10 cellular contexts compared by ENCODE assay signal in the genomic region with DNA sequence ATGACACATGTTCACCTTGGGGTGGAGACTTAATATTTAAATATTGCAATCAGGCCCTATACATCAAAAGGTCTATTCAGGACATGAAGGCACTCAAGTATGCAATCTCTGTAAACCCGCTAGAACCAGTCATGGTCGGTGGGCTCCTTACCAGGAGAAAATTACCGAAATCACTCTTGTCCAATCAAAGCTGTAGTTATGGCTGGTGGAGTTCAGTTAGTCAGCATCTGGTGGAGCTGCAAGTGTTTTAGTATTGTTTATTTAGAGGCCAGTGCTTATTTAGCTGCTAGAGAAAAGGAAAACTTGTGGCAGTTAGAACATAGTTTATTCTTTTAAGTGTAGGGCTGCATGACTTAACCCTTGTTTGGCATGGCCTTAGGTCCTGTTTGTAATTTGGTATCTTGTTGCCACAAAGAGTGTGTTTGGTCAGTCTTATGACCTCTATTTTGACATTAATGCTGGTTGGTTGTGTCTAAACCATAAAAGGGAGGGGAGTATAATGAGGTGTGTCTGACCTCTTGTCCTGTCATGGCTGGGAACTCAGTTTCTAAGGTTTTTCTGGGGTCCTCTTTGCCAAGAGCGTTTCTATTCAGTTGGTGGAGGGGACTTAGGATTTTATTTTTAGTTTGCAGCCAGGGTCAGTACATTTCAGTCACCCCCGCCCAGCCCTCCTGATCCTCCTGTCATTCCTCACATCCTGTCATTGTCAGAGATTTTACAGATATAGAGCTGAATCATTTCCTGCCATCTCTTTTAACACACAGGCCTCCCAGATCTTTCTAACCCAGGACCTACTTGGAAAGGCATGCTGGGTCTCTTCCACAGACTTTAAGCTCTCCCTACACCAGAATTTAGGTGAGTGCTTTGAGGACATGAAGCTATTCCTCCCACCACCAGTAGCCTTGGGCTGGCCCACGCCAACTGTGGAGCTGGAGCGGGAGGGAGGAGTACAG.
A peak's percentile ranks its signal among the peaks of the same experiment; 100 is the strongest.
DNase-seq lines count a peak whose midpoint lies in the region; ATAC-seq, FAIRE-seq and TF ChIP-seq lines count a peak whose summit lies in the region.
"Had no signal": no experiment of that assay in that cellular context is flagged by ENCODE, and none has a peak within 500 bp of the region (broad histone marks: within the 10 kb centered on the region; RNA-seq: fewer than 3 reads in every experiment).

No MANE protein-coding gene starts in this region.

- intact Hi-C loops in GM12878 (cut with micrococcal nuclease; ENCODE audit: unreplicated experiment) = no loop called here
- intact Hi-C loops in naive thymus-derived CD4-positive, alpha-beta T cell (cut with micrococcal nuclease) = loop anchor here in 1 of 2 donors (5.0 kb wide), 1 partner anchor 280 kb away; a partner anchor contains a TSS

- peak; percentile 61 for ATAC-seq in GM12878
- no peak for ATAC-seq in naive thymus-derived CD4-positive, alpha-beta T cell
- ATAC-seq in GM21529 (IDR thresholded peaks at IDR 0.05; ENCODE audit: unreplicated experiment) = no peak
- ATAC-seq in HG02642 (IDR thresholded peaks at IDR 0.05; ENCODE audit: poor library complexity, unreplicated experiment) = no peak

- peak; percentile 22 for DNase-seq in DMS53 (lab: John Stamatoyannopoulos, UW)
- no peak for DNase-seq in DMS53 treated with DMSO at 0.1 percent for 48 hours (lab: John Stamatoyannopoulos, UW; ENCODE audit: unreplicated experiment)
- DNase-seq in KBM-7 = peak; percentile 66
- no peak for DNase-seq in GM12878 (ENCODE audit: low read depth, low spot score)
- DNase-seq in naive thymus-derived CD4-positive, alpha-beta T cell = no peak
- DNase-seq in NCI-H345 (lab: John Stamatoyannopoulos, UW) = no peak

- RAD21 ChIA-PET in GM12878 (lab: Charles Lee; ENCODE audit: unreplicated experiment) = interaction anchor here (1.1 to 2.8 kb wide), 3 partner anchors 11 to 200 kb away, joined by 3 to 6 read pairs (median 4); no protein-coding TSS in a partner anchor

- no peak for FAIRE-seq in GM12878 (lab: Jason Lieb, UNC)
- FAIRE-seq: A204.1, endometrium had no signal

- peak overlapping the region in 1 of 10 donors; percentile 45 for H3K4me3 Mint-ChIP-seq in naive thymus-derived CD4-positive, alpha-beta T cell

- peak overlapping the region in 5 of 9 donors; percentile 8 to 65 (median 29) for H3K27ac Mint-ChIP-seq in naive thymus-derived CD4-positive, alpha-beta T cell

- no peak for TF ChIP-seq RAD21 in GM12878 (IDR thresholded peaks at IDR 0.05; ENCODE audit: insufficient read depth, low read depth, low read length)

- H3K4me3 ChIP-seq in GM12878 = 0 out of 2 replicates have a peak overlapping the region, but pooled peaks have one; percentile 16
- H3K4me3 ChIP-seq in naive thymus-derived CD4-positive, alpha-beta T cell (ENCODE audit: low read length) = no peak overlapping the region

- H3K36me3 Mint-ChIP-seq in naive thymus-derived CD4-positive, alpha-beta T cell = peaks cover 0 to 22% (median 4%) of the 10 kb centered on the region in 5 donors

- POLR2A ChIA-PET in GM12878 (lab: Charles Lee) = interaction anchor here (0.6 to 1.0 kb wide), 2 partner anchors 12 to 13 kb away, joined by 3 to 4 read pairs; no protein-coding TSS in a partner anchor
- POLR2A ChIA-PET in naive thymus-derived CD4-positive, alpha-beta T cell (lab: Charles Lee) = no interaction called here

- H3K9me3 ChIP-seq in GM12878 (replicated peaks; ENCODE audit: control insufficient read depth, insufficient read depth, low read length) = no peaks in the 10 kb centered on the region
- H3K9me3 ChIP-seq in naive thymus-derived CD4-positive, alpha-beta T cell (ENCODE audit: control insufficient read depth in 2 of 3, low read length in 3 of 3) = no peaks in the 10 kb centered on the region

- CTCF ChIA-PET in GM12878 (lab: Yijun Ruan, JAX) = interaction anchor here (0.7 to 2.0 kb wide), 9 partner anchors 11 to 323 kb away, joined by 3 to 6 read pairs (median 4); no protein-coding TSS in a partner anchor
- CTCF ChIA-PET in naive thymus-derived CD4-positive, alpha-beta T cell (lab: Charles Lee) = interaction anchor here (0.5 to 1.1 kb wide), 3 partner anchors 62 to 799 kb away, joined by 3 read pairs; no protein-coding TSS in a partner anchor

- TF ChIP-seq EP300 in GM12878 (IDR thresholded peaks at IDR 0.05; ENCODE audit: borderline replicate concordance in 1 of 2, control insufficient read depth in 1 of 2, low read depth in 2 of 2, low read length in 2 of 2) = no peak

- H3K27me3 ChIP-seq in GM12878 (replicated peaks in 1 of 2; ENCODE audit: control insufficient read depth in 2 of 2, insufficient read depth in 2 of 2, low read length in 1 of 2) = no peaks in the 10 kb centered on the region
- no peaks in the 10 kb centered on the region for H3K27me3 ChIP-seq in naive thymus-derived CD4-positive, alpha-beta T cell (ENCODE audit: control insufficient read depth in 2 of 2, insufficient read depth in 2 of 2, low read length in 2 of 2)

- no peaks in the 10 kb centered on the region for H4K20me1 ChIP-seq in GM12878 (ENCODE audit: control insufficient read depth, insufficient read depth)

- 67% methylated on average over 7 of the region's 7 CpGs for WGBS in GM12878 (ENCODE audit: insufficient coverage, insufficient replicate concordance, low lambda C conversion rate, missing lambda C conversion rate)

- BruUV-seq in GM12878 (replicated peaks; lab: Mats Ljungman, UMichigan) = TSS peak; percentile 21

- peak overlapping the region; percentile 21 for H2AFZ ChIP-seq in GM12878 (ENCODE audit: control insufficient read depth, low read depth, low read length)

- H3K4me2 ChIP-seq in GM12878 (ENCODE audit: control insufficient read depth, insufficient read depth) = peak overlapping the region; percentile 68

- no peak for TF ChIP-seq POLR2A in GM12878 (IDR thresholded peaks at IDR 0.05; ENCODE audit: low read depth, low read length)

- no peaks in the 10 kb centered on the region for H3K27me3 Mint-ChIP-seq in naive thymus-derived CD4-positive, alpha-beta T cell

- peaks cover 36% of the 10 kb centered on the region for H3K4me1 ChIP-seq in GM12878 (ENCODE audit: control insufficient read depth, insufficient read depth, low read length)
- H3K4me1 ChIP-seq in naive thymus-derived CD4-positive, alpha-beta T cell (ENCODE audit: control insufficient read depth in 2 of 2, insufficient read depth in 2 of 2, low read length in 2 of 2) = peaks cover 0 to 9% of the 10 kb centered on the region in 2 donors

- peak overlapping the region; percentile 68 for H3K27ac ChIP-seq in GM12878 (ENCODE audit: control insufficient read depth, insufficient read depth)
- no peak overlapping the region for H3K27ac ChIP-seq in naive thymus-derived CD4-positive, alpha-beta T cell (ENCODE audit: low read depth, low read length)

- SMC1A ChIA-PET in GM12878 (lab: Charles Lee; ENCODE audit: uncharacterized antibody, unreplicated experiment) = interaction anchor here (0.7 to 3.9 kb wide), 11 partner anchors 11 to 281 kb away, joined by 3 to 16 read pairs (median 3); no protein-coding TSS in a partner anchor

- H3K9me3 Mint-ChIP-seq in naive thymus-derived CD4-positive, alpha-beta T cell = no peaks in the 10 kb centered on the region

- peaks cover 0 to 47% (median 29%) of the 10 kb centered on the region in 7 donors for H3K4me1 Mint-ChIP-seq in naive thymus-derived CD4-positive, alpha-beta T cell

- in situ Hi-C loops in KBM-7 (cut with MboI; ENCODE audit: low pct_unique_long_range_greater_than_20kb, low sequenced_read_pairs) (no loop called here), GM12878 (cut with MboI) (loop anchor here (10.0 kb wide), 2 partner anchors 188 to 448 kb away; no protein-coding TSS in a partner anchor)

- H3K36me3 ChIP-seq in GM12878 (ENCODE audit: control insufficient read depth in 2 of 2, insufficient read depth in 2 of 2, low read length in 1 of 2) = peaks cover 0 to 4% of the 10 kb centered on the region in 2 experiments; a peak in 1 of 4 replicates
- peaks cover 0 to 4% (median 0%) of the 10 kb centered on the region in 3 experiments for H3K36me3 ChIP-seq in naive thymus-derived CD4-positive, alpha-beta T cell (ENCODE audit: control insufficient read depth in 2 of 3, insufficient read depth in 3 of 3, low read length in 3 of 3)

- peak overlapping the region; percentile 44 for H3K9ac ChIP-seq in GM12878 (ENCODE audit: control insufficient read depth, insufficient read depth, low read length)

- H3K79me2 ChIP-seq in GM12878 (ENCODE audit: control insufficient read depth, insufficient read depth, low read length) = no peaks in the 10 kb centered on the region

- no peak for TF ChIP-seq CTCF in GM12878 (IDR thresholded peaks at IDR 0.05 in 2 of 3, conservative IDR thresholded peaks at IDR 0.05 in 1 of 3; ENCODE audit: control insufficient read depth in 2 of 3, extremely low read depth in 1 of 3, insufficient read depth in 1 of 3, low read depth in 3 of 3, low read length in 3 of 3)

TF ChIP-seq in GM12878, 131 proteins besides CTCF, POLR2A, EP300 and RAD21 (continues in another document):
- no peak for TF ChIP-seq CBX3 (IDR thresholded peaks at IDR 0.05; ENCODE audit: borderline replicate concordance, low read depth)
- no peak for TF ChIP-seq EZH2 (IDR thresholded peaks at IDR 0.05; ENCODE audit: borderline replicate concordance, control insufficient read depth, low read depth, low read length)
- TF ChIP-seq, protein P1, sequence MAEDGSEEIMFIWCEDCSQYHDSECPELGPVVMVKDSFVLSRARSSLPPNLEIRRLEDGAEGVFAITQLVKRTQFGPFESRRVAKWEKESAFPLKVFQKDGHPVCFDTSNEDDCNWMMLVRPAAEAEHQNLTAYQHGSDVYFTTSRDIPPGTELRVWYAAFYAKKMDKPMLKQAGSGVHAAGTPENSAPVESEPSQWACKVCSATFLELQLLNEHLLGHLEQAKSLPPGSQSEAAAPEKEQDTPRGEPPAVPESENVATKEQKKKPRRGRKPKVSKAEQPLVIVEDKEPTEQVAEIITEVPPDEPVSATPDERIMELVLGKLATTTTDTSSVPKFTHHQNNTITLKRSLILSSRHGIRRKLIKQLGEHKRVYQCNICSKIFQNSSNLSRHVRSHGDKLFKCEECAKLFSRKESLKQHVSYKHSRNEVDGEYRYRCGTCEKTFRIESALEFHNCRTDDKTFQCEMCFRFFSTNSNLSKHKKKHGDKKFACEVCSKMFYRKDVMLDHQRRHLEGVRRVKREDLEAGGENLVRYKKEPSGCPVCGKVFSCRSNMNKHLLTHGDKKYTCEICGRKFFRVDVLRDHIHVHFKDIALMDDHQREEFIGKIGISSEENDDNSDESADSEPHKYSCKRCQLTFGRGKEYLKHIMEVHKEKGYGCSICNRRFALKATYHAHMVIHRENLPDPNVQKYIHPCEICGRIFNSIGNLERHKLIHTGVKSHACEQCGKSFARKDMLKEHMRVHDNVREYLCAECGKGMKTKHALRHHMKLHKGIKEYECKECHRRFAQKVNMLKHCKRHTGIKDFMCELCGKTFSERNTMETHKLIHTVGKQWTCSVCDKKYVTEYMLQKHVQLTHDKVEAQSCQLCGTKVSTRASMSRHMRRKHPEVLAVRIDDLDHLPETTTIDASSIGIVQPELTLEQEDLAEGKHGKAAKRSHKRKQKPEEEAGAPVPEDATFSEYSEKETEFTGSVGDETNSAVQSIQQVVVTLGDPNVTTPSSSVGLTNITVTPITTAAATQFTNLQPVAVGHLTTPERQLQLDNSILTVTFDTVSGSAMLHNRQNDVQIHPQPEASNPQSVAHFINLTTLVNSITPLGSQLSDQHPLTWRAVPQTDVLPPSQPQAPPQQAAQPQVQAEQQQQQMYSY (CRISPR knock-in tag; IDR thresholded peaks at IDR 0.05) = no peak
- peak; percentile 82 for TF ChIP-seq ATF7 (IDR thresholded peaks at IDR 0.05; ENCODE audit: low read depth)
- peak; percentile 85 for TF ChIP-seq FOXK2 (IDR thresholded peaks at IDR 0.05)

Comparison
In these comparisons a context has a peak if more than half of its experiments do, and no peak if none do; other contexts are left out.
1. DNase-seq: peak in DMS53 (single experiment) and KBM-7 (single experiment); none in DMS53 treated with DMSO at 0.1 percent for 48 hours (single experiment), GM12878 (single experiment), naive thymus-derived CD4-positive, alpha-beta T cell (0 of 9) and NCI-H345 (single experiment).